ENCODE assay signal across 1 cellular context in the genomic region with DNA sequence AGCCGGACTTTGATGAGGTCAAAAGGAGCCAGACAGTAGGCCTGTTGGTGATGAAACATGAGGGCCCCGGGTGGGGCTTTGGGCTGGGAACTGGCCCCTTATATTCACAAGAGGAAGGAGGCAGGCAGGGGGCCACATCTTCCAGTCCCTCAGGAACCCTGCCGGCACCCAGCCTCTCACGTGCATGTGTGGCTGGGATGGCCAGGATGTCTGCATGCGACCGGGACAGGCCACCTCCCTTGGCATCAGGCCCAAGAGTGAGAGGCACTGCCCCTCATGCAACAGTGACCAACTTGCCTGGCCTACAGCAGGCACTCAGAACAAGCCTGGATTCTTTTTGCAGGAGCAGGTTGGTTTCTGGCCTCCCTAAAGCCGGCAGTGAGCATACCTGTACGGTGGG.
A peak's percentile ranks its signal among the peaks of the same experiment; 100 is the strongest.
TF ChIP-seq lines count a peak whose summit lies in the region.

No MANE protein-coding gene starts in this region.

TF ChIP-seq in HepG2, 621 proteins besides CTCF, POLR2A, EP300 and RAD21:
- no peak for TF ChIP-seq SMAD1 (CRISPR knock-in tag; IDR thresholded peaks at IDR 0.05; ENCODE audit: borderline replicate concordance, low read depth)
- 0 out of 2 replicates have a peak, but pooled peaks have one; percentile 36 for TF ChIP-seq BHLHE40 (IDR thresholded peaks at IDR 0.05; ENCODE audit: low read length)
